In the genomic region with DNA sequence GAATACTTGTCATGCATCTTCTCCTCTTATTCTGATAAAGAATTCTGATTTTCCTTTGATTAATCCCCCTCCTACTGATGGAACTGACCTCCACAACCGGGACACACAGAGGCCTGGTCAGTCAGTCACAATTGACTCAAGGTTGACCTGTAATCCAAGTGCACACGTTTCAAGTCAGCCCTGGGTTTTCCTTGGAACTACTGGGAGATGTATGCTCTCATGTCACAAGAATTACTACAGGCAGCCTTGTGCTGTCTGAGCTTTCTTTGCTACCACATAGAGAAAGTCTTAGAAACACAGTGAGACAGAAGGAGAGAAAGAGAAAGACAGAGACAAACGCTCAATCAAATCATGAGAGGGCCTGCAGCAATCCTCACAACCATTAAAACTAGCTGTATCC, we compare ENCODE assay signal across 1 cellular context.
TF ChIP-seq lines count a peak whose summit lies in the region.

No MANE protein-coding gene starts in this region.

TF ChIP-seq in H1, 55 proteins besides CTCF, POLR2A, EP300 and RAD21 (continued from another document):
- TF ChIP-seq CHD1 (IDR thresholded peaks at IDR 0.05; ENCODE audit: low read depth, low read length) (no peak), BRCA1 (IDR thresholded peaks at IDR 0.05; ENCODE audit: low read depth, low read length) (no peak), CEBPB (IDR thresholded peaks at IDR 0.05; ENCODE audit: low read depth, low read length) (no peak), NRF1 (IDR thresholded peaks at IDR 0.05; ENCODE audit: low read depth, low read length) (no peak), RXRA (IDR thresholded peaks at IDR 0.05; ENCODE audit: insufficient read depth, low read depth, low read length) (no peak), CBX8 (IDR thresholded peaks at IDR 0.05; ENCODE audit: borderline replicate concordance, low read depth, low read length) (no peak), SUZ12 (IDR thresholded peaks at IDR 0.05; ENCODE audit: low read length) (no peak), BCL11A (IDR thresholded peaks at IDR 0.05; ENCODE audit: low read depth in 2 of 2, low read length in 2 of 2) (no peak), HDAC2 (IDR thresholded peaks at IDR 0.05; ENCODE audit: borderline replicate concordance in 1 of 2, low read depth in 2 of 2, low read length in 2 of 2) (no peak)
